Comparison of ENCODE assay signal across 25 cellular contexts in the genomic region with DNA sequence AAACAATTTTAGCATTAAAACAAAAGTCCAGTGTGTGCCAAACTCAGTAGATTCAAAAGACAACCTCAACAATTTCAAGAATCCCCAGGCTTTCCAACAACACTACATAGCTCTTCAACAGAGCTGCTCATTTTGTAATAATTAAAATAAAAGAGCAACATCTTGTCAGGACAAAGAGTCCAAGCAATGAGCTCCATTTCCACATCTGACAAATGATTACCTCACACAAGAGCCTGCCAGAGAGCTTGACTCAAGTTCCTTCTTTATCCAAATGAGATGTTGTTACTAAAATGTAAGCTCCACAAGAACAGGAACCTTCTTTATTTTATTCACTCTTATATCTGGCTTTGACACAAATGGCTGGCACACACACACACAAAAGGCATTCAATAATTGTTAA.
DNase-seq lines count a peak whose midpoint lies in the region; ATAC-seq lines count a peak whose summit lies in the region.
"Had no signal": no experiment of that assay in that cellular context is flagged by ENCODE, and none has a peak within 500 bp of the region (broad histone marks: within the 10 kb centered on the region; RNA-seq: fewer than 3 reads in every experiment).

No MANE protein-coding gene starts in this region.

- H3K9me3 ChIP-seq in adipocyte (ENCODE audit: control insufficient read depth, low read length), result no peaks in the 10 kb centered on the region
- H3K9me3 ChIP-seq: Caco-2, thoracic aorta had no signal

- H3K36me3 ChIP-seq in adipocyte (ENCODE audit: control insufficient read depth, insufficient read depth, low read length, severe bottlenecking), result no peaks in the 10 kb centered on the region
- H3K36me3 ChIP-seq: thoracic aorta had no signal

- H3K4me1 Mint-ChIP-seq in activated T-cell treated with anti-CD3 and anti-CD28 coated beads, Interleukin-2, amount 50 U/mL, for 4 hours (ENCODE audit: low read depth), result no peaks in the 10 kb centered on the region
- H3K4me1 Mint-ChIP-seq: activated CD4-positive, alpha-beta T cell treated with anti-CD3 and anti-CD28 coated beads, Interleukin-2, amount 10 ng/mL, durations not matched to agents 24 days and 14 days; neural crest cell had no signal

- DNase-seq in Kasumi-1 (lab: John Stamatoyannopoulos, UW) (peak; percentile 10 to 20), NOMO-1 treated with dmso at 0.1 percent for 144 hours (lab: John Stamatoyannopoulos, UW; ENCODE audit: unreplicated experiment) (peak; percentile 27), adipocyte (ENCODE audit: low read depth) (no peak), iris pigment epithelial cell (ENCODE audit: low read depth) (peak; percentile 82), DMS 273 (lab: John Stamatoyannopoulos, UW; ENCODE audit: unreplicated experiment) (no peak)
- DNase-seq in activated T-cell treated with anti-CD3 and anti-CD28 coated beads, Interleukin-2, amount 50 U/mL, for 4 hours, result no peak
- DNase-seq: activated CD4-positive, alpha-beta T cell treated with anti-CD3 and anti-CD28 coated beads, Interleukin-2, amount 10 ng/mL, durations not matched to agents 24 days and 14 days; activated effector memory CD4-positive, alpha-beta T cell treated with Interleukin-2 at 50 U/mL for 16 hours; anterior cingulate cortex; Caco-2; DMS79; KBM-7; left ventricle myocardium superior; NCI-H1417 treated with DMSO at 0.1 percent for 48 hours; NCI-H446 treated with DMSO at 0.1 percent for 48 hours; NCI-H82; retina; stimulated activated naive CD4-positive, alpha-beta T cell had no signal

- peaks cover 8% of the 10 kb centered on the region for H3K4me1 ChIP-seq in adipocyte (ENCODE audit: control insufficient read depth, insufficient read depth, low read length)
- H3K4me1 ChIP-seq: Caco-2, parathyroid adenoma had no signal

- peak overlapping the region; percentile 22 for H3K9ac ChIP-seq in adipocyte (ENCODE audit: low read length)
- H3K9ac ChIP-seq: parathyroid adenoma had no signal

- H3K27me3 Mint-ChIP-seq in activated T-cell treated with anti-CD3 and anti-CD28 coated beads, Interleukin-2, amount 50 U/mL, for 4 hours (ENCODE audit: low read depth), result no peaks in the 10 kb centered on the region
- H3K27me3 Mint-ChIP-seq: activated CD4-positive, alpha-beta T cell treated with anti-CD3 and anti-CD28 coated beads, Interleukin-2, amount 10 ng/mL, durations not matched to agents 24 days and 14 days; activated naive CD8-positive, alpha-beta T cell had no signal

- no peak overlapping the region for H3K4me3 Mint-ChIP-seq in activated T-cell treated with anti-CD3 and anti-CD28 coated beads, Interleukin-2, amount 50 U/mL, for 4 hours
- H3K4me3 Mint-ChIP-seq: activated CD4-positive, alpha-beta T cell treated with anti-CD3 and anti-CD28 coated beads, Interleukin-2, amount 10 ng/mL, durations not matched to agents 24 days and 14 days; activated naive CD8-positive, alpha-beta T cell; neural crest cell had no signal

- H3K27me3 ChIP-seq in adipocyte (replicated peaks; ENCODE audit: control insufficient read depth, insufficient read depth, low read length), result no peaks in the 10 kb centered on the region

- no peak overlapping the region for H3K4me3 ChIP-seq in adipocyte (ENCODE audit: low read length)
- H3K4me3 ChIP-seq: skin epidermis, thoracic aorta had no signal

- ATAC-seq in HG03457 (IDR thresholded peaks at IDR 0.05; ENCODE audit: unreplicated experiment) (no peak), GM18511 (IDR thresholded peaks at IDR 0.05; ENCODE audit: unreplicated experiment) (no peak)
- ATAC-seq in activated T-cell treated with anti-CD3 and anti-CD28 coated beads, Interleukin-2, amount 50 U/mL, for 4 hours, result no peak
- ATAC-seq: left ventricle myocardium superior had no signal

- H3K36me3 Mint-ChIP-seq in activated T-cell treated with anti-CD3 and anti-CD28 coated beads, Interleukin-2, amount 50 U/mL, for 4 hours (ENCODE audit: insufficient read depth), result no peaks in the 10 kb centered on the region
- H3K36me3 Mint-ChIP-seq: activated naive CD8-positive, alpha-beta T cell had no signal

- no peaks in the 10 kb centered on the region for H3K9me3 Mint-ChIP-seq in activated T-cell treated with anti-CD3 and anti-CD28 coated beads, Interleukin-2, amount 50 U/mL, for 4 hours
- H3K9me3 Mint-ChIP-seq: activated CD4-positive, alpha-beta T cell treated with anti-CD3 and anti-CD28 coated beads, Interleukin-2, amount 10 ng/mL, durations not matched to agents 24 days and 14 days had no signal

Comparison
In these comparisons a context has a peak if more than half of its experiments do, and no peak if none do; other contexts are left out.
1. DNase-seq: peak in Kasumi-1 (2 of 2), NOMO-1 treated with dmso at 0.1 percent for 144 hours (single experiment) and iris pigment epithelial cell (single experiment); none in adipocyte (single experiment), DMS 273 (single experiment) and activated T-cell treated with anti-CD3 and anti-CD28 coated beads, Interleukin-2, amount 50 U/mL, for 4 hours (single experiment).